7 cellular contexts compared by ENCODE assay signal in the genomic region with DNA sequence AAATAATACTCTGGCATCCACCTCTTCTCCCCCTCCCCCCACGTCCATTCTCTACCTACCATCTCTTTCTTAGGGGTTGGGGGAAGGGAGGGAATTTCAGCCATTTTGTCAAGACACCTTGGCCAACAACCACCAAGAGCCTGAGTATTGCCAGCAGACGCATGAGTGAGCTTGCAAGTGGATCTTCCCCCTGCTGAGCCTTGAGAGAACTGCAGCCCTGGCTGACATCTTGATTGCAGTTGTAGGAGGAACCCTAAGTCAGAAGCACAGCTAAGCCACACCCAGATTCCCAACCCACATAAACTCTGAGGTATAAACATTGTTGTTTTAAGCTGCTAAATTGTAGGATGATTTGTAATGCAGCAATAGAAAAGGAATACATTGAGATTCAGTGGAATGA.
DNase-seq lines count a peak whose midpoint lies in the region; ATAC-seq, FAIRE-seq and TF ChIP-seq lines count a peak whose summit lies in the region.

No MANE protein-coding gene starts in this region.

- no peak overlapping the region for H3K4me3 ChIP-seq in HCT116 (replicated peaks in 1 of 2; ENCODE audit: low read depth in 1 of 2, low read length in 2 of 2)
- no peak overlapping the region for H3K4me3 ChIP-seq in keratinocyte (ENCODE audit: control insufficient read depth in 2 of 3, extremely low read depth in 1 of 3, insufficient read depth in 2 of 3, low read depth in 1 of 3, low read length in 3 of 3)

- ATAC-seq in GM18508 (IDR thresholded peaks at IDR 0.05; ENCODE audit: insufficient read depth, unreplicated experiment) = peak; percentile 74
- ATAC-seq in HCT116 = peak; percentile 100

- no peak for TF ChIP-seq POLR2A in HCT116 (IDR thresholded peaks at IDR 0.05; ENCODE audit: borderline replicate concordance, extremely low read depth, insufficient read depth, insufficient read length)

- no peak overlapping the region for H3K27ac ChIP-seq in HCT116 (ENCODE audit: low read depth, low read length)
- H3K27ac ChIP-seq in keratinocyte (ENCODE audit: control insufficient read depth, insufficient read depth, low read length) = no peak overlapping the region

- peak overlapping the region; percentile 94 for H2AFZ ChIP-seq in HCT116 (ENCODE audit: low read depth, low read length, poor library complexity, severe bottlenecking)
- H2AFZ ChIP-seq in keratinocyte (ENCODE audit: control insufficient read depth, low read length) = no peak overlapping the region

- H3K4me2 ChIP-seq in HCT116 (ENCODE audit: low read length) = no peak overlapping the region
- no peak overlapping the region for H3K4me2 ChIP-seq in keratinocyte (ENCODE audit: control insufficient read depth, extremely low read depth, insufficient read depth, low read depth, low read length)

- no TSS peak for BruUV-seq in HCT116 (replicated peaks; lab: Mats Ljungman, UMichigan)

- FAIRE-seq in keratinocyte (lab: Jason Lieb, UNC) = peak; percentile 9

- peak; percentile 25; the same call in 1 of the 2 replicates for TF ChIP-seq RAD21 in HCT116 (IDR thresholded peaks at IDR 0.05; ENCODE audit: low read depth)

- peak; percentile 63 for DNase-seq in HCT116 (ENCODE audit: low read depth, low spot score)
- DNase-seq in NCI-H2171 (lab: John Stamatoyannopoulos, UW) = peak; percentile 2
- peak; percentile 30 for DNase-seq in keratinocyte (ENCODE audit: low read depth, low spot score)
- no peak for DNase-seq in NCI-H2029 (lab: John Stamatoyannopoulos, UW)
- DNase-seq in NCI-H1105 (lab: John Stamatoyannopoulos, UW) = no peak
- no peak for DNase-seq in DMS153 treated with DMSO at 0.1 percent for 48 hours (lab: John Stamatoyannopoulos, UW; ENCODE audit: unreplicated experiment)

- H4K20me1 ChIP-seq in HCT116 (ENCODE audit: insufficient read depth) (no peaks in the 10 kb centered on the region), keratinocyte (ENCODE audit: control insufficient read depth, extremely low read depth, insufficient read depth, low read length) (no peaks in the 10 kb centered on the region)

- H3K9me2 ChIP-seq in HCT116 (ENCODE audit: insufficient read depth) = no peaks in the 10 kb centered on the region

- POLR2A ChIA-PET in HCT116 (lab: Charles Lee) = no interaction called here

- RAD21 ChIA-PET in HCT116 (lab: Charles Lee; ENCODE audit: low non-redundant PET in 1 of 2, low total read pairs in 2 of 2, uncharacterized antibody in 2 of 2, unreplicated experiment in 2 of 2) = no interaction called here

- no peak overlapping the region for H3K9ac ChIP-seq in HCT116 (ENCODE audit: low read length)
- H3K9ac ChIP-seq in keratinocyte (ENCODE audit: control insufficient read depth, extremely low read depth, insufficient read depth, low read length) = no peak overlapping the region

- H3K9me3 ChIP-seq in HCT116 (ENCODE audit: control insufficient read depth in 1 of 2, insufficient read depth in 1 of 2, low read depth in 1 of 2, low read length in 2 of 2) (no peaks in the 10 kb centered on the region), keratinocyte (ENCODE audit: control insufficient read depth, low read depth, low read length) (no peaks in the 10 kb centered on the region)

- H3K27me3 ChIP-seq in HCT116 (ENCODE audit: insufficient read depth, low read length) (no peaks in the 10 kb centered on the region), keratinocyte (ENCODE audit: control insufficient read depth, extremely low read depth, insufficient read depth, low read length) (no peaks in the 10 kb centered on the region)

- no peaks in the 10 kb centered on the region for H3K36me3 ChIP-seq in HCT116 (ENCODE audit: control insufficient read depth in 1 of 2, insufficient read depth in 2 of 2, low read length in 2 of 2)
- H3K36me3 ChIP-seq in keratinocyte (ENCODE audit: control insufficient read depth in 2 of 2, extremely low read depth in 1 of 2, insufficient read depth in 2 of 2, low read length in 2 of 2) = no peaks in the 10 kb centered on the region

- TF ChIP-seq CTCF in HCT116 (IDR thresholded peaks at IDR 0.05 in 2 of 3, conservative IDR thresholded peaks at IDR 0.05 in 1 of 3; ENCODE audit: borderline replicate concordance in 1 of 3, insufficient read depth in 1 of 3, low read depth in 2 of 3, low read length in 2 of 3) (peak in 2 of 3 experiments; percentile 58 to 70; a peak in 4 of 6 replicates), keratinocyte (optimal IDR thresholded peaks at IDR 0.05 in 1 of 3, IDR thresholded peaks at IDR 0.05 in 1 of 3, conservative IDR thresholded peaks at IDR 0.05 in 1 of 3; ENCODE audit: extremely low read depth in 1 of 3, insufficient read depth in 2 of 3, low read length in 3 of 3) (peak; percentile 47 to 62 (median 52))

- dilution Hi-C loops in keratinocyte (cut with MboI; ENCODE audit: extremely low pct_ligation_motif_present, low sequenced_read_pairs) = no loop called here

- intact Hi-C loops in HCT116 (cut with micrococcal nuclease) = no loop called here

- H3K79me2 ChIP-seq in HCT116 (ENCODE audit: insufficient read depth, low read length) = no peaks in the 10 kb centered on the region
- H3K79me2 ChIP-seq in keratinocyte (ENCODE audit: control insufficient read depth, insufficient read depth, low read length) = no peaks in the 10 kb centered on the region

- CTCF ChIA-PET in HCT116 (lab: Charles Lee) = interaction anchor here (0.7 to 0.8 kb wide), 2 partner anchors 10 to 217 kb away, joined by 3 read pairs; no protein-coding TSS in a partner anchor

- H3K4me1 ChIP-seq in HCT116 (ENCODE audit: control insufficient read depth in 1 of 2, insufficient read depth in 2 of 2, low read length in 2 of 2) = no peaks in the 10 kb centered on the region; a peak in 1 of 4 replicates
- no peaks in the 10 kb centered on the region for H3K4me1 ChIP-seq in keratinocyte (ENCODE audit: control insufficient read depth, extremely low read depth, insufficient read depth, low read length)

- H3K9me1 ChIP-seq in keratinocyte (ENCODE audit: control insufficient read depth, extremely low read depth, insufficient read depth, low read length) = no peaks in the 10 kb centered on the region

TF ChIP-seq in HCT116, 20 proteins besides CTCF, POLR2A, EP300 and RAD21:
- TF ChIP-seq CBX3 (IDR thresholded peaks at IDR 0.05; ENCODE audit: low read depth) (0 out of 2 replicates have a peak, but pooled peaks have one; percentile 9), ELF1 (IDR thresholded peaks at IDR 0.05; ENCODE audit: borderline replicate concordance, low read depth) (no peak)

Comparison
In these comparisons a context has a peak if more than half of its experiments do, and no peak if none do; other contexts are left out.
1. DNase-seq: peak in HCT116 (single experiment), NCI-H2171 (single experiment) and keratinocyte (single experiment); none in NCI-H2029 (single experiment), NCI-H1105 (single experiment) and DMS153 treated with DMSO at 0.1 percent for 48 hours (single experiment).